Comparison of ENCODE assay signal across 26 cellular contexts in genomic region chr4:52648836-52649235, GRCh38.
"Had no signal": no experiment of that assay in that cellular context is flagged by ENCODE, and none has a peak within 500 bp of the region (broad histone marks: within the 10 kb centered on the region; RNA-seq: fewer than 3 reads in every experiment).

No MANE protein-coding gene starts in this region.

- H3K27me3 Mint-ChIP-seq: naive thymus-derived CD8-positive, alpha-beta T cell; type B pancreatic cell had no signal

- H2AFZ ChIP-seq: parathyroid adenoma had no signal

- H3K27me3 ChIP-seq: left lung, right atrium auricular region, right lobe of liver, tibial nerve, uterus had no signal

- H3K4me3 ChIP-seq: left lung, lower lobe of right lung, psoas muscle, right atrium auricular region, right lobe of liver, smooth muscle cell, tibial nerve, uterus had no signal

- ATAC-seq: left colon; left lung; lower lobe of right lung; naive thymus-derived CD8-positive, alpha-beta T cell; psoas muscle; right lobe of liver had no signal

- H3K9ac ChIP-seq: parathyroid adenoma had no signal

- H3K4me3 Mint-ChIP-seq: immature natural killer cell; naive thymus-derived CD8-positive, alpha-beta T cell; nephron; neural crest cell; type B pancreatic cell had no signal

- H3K27ac Mint-ChIP-seq: immature natural killer cell, nephron, type B pancreatic cell had no signal

- H3K36me3 ChIP-seq: left lung, lower lobe of right lung, right atrium auricular region, right lobe of liver, uterus had no signal

- H3K9me3 ChIP-seq: left lung, lower lobe of right lung, psoas muscle, right atrium auricular region, right lobe of liver, tibial nerve, uterus had no signal

- H3K4me1 ChIP-seq: parathyroid adenoma, uterus had no signal

- H3K4me2 ChIP-seq: smooth muscle cell had no signal

- H3K27ac ChIP-seq: left lung, lower lobe of right lung, parathyroid adenoma, psoas muscle, right atrium auricular region, right lobe of liver, tibial nerve, uterus had no signal

- FAIRE-seq: islet of Langerhans, kidney had no signal

- DNase-seq: hypothalamus; immature natural killer cell; kidney; left colon; left lung; lower lobe of right lung; mammary epithelial cell; mesenchymal stem cell; naive thymus-derived CD8-positive, alpha-beta T cell; nucleus accumbens; psoas muscle; right lobe of liver; stimulated activated CD4-positive, alpha-beta T cell treated with anti-CD3 and anti-CD28 coated beads, Interleukin-1b, Interleukin-23, amount 100 ng/mL, for 48 hours; stimulated activated CD4-positive, alpha-beta T cell treated with anti-CD3 and anti-CD28 coated beads, Interleukin-2, amount 100 ng/mL, for 48 hours; stimulated activated CD4-positive, alpha-beta T cell treated with anti-CD3 and anti-CD28 coated beads, Interleukin-4, amount 100 ng/mL, for 4 hours; stimulated activated CD8-positive, alpha-beta memory T cell treated with anti-CD3 and anti-CD28 coated beads, Interleukin-4, amount 100 ng/mL, for 48 hours; stimulated activated naive CD4-positive, alpha-beta T cell treated with Interleukin-2 at 50 U/mL for 16 hours; uterus had no signal

- H3K9me3 Mint-ChIP-seq: immature natural killer cell, nephron, neural crest cell, type B pancreatic cell had no signal
